Comparison of ENCODE assay signal across 9 cellular contexts in genomic region chr9:131719262-131719908, GRCh38. TPM values are rescaled to one million over a fixed set of nuclear protein-coding genes. Genes with fewer than 3 reads are reported as not detected.
DNase-seq lines count a peak whose midpoint lies in the region; ATAC-seq and TF ChIP-seq lines count a peak whose summit lies in the region.
"Had no signal": no experiment of that assay in that cellular context is flagged by ENCODE, and none has a peak within 500 bp of the region (broad histone marks: within the 10 kb centered on the region; RNA-seq: fewer than 3 reads in every experiment).

No MANE protein-coding gene starts in this region.

- H4K20me1 ChIP-seq in IMR-90 (ENCODE audit: insufficient read depth, low read length) = peaks cover 54% of the 10 kb centered on the region

- H2BK20ac ChIP-seq in IMR-90 (ENCODE audit: low read depth, low read length) = no peak overlapping the region

- no peak overlapping the region for H4K8ac ChIP-seq in IMR-90 (ENCODE audit: low read depth in 2 of 2, low read length in 2 of 2)

- no peak overlapping the region for H2AK5ac ChIP-seq in IMR-90 (ENCODE audit: low read depth, low read length)

- in situ Hi-C loops in IMR-90 (cut with MboI; ENCODE audit: low sequenced_read_pairs) = no loop called here

- H2AK9ac ChIP-seq in IMR-90 (replicated peaks; ENCODE audit: low read depth, low read length, poor library complexity) = no peak overlapping the region

- peaks cover 35% of the 10 kb centered on the region for H3K4me1 ChIP-seq in CD8-positive, alpha-beta memory T cell (ENCODE audit: insufficient read depth, low read length)
- H3K4me1 ChIP-seq in IMR-90 (ENCODE audit: control insufficient read depth, insufficient read depth, low read length) = peaks cover 4% of the 10 kb centered on the region
- H3K4me1 ChIP-seq in adipocyte (ENCODE audit: control insufficient read depth, insufficient read depth, low read length) = peaks cover 32% of the 10 kb centered on the region
- no peaks in the 10 kb centered on the region for H3K4me1 ChIP-seq in endodermal cell (ENCODE audit: control insufficient read depth, insufficient read depth, low read length)

- H3K14ac ChIP-seq in IMR-90 (replicated peaks; ENCODE audit: low read depth, low read length) = no peak overlapping the region; the same call in 1 of the 2 replicates

- H4K91ac ChIP-seq in IMR-90 (ENCODE audit: insufficient read depth, low read depth, low read length) = no peak overlapping the region

- TF ChIP-seq CTCF in IMR-90 (conservative IDR thresholded peaks at IDR 0.05; ENCODE audit: low read depth, low read length) (no peak), nephron progenitor cell (IDR thresholded peaks at IDR 0.05) (no peak), endodermal cell (conservative IDR thresholded peaks at IDR 0.05) (no peak)

- H3K27me3 Mint-ChIP-seq in CD8-positive, alpha-beta memory T cell = no peaks in the 10 kb centered on the region
- H3K27me3 Mint-ChIP-seq in nephron progenitor cell (ENCODE audit: low read depth, poor library complexity) (no peaks in the 10 kb centered on the region), endodermal cell (ENCODE audit: insufficient read depth) (no peaks in the 10 kb centered on the region)

- H3K4me2 ChIP-seq in IMR-90 (ENCODE audit: low read depth, low read length) = no peak overlapping the region

- peaks cover 7% of the 10 kb centered on the region for H3K36me3 ChIP-seq in CD8-positive, alpha-beta memory T cell (ENCODE audit: insufficient read depth, low read length)
- peaks cover 3% of the 10 kb centered on the region; the same call in 1 of the 2 replicates for H3K36me3 ChIP-seq in IMR-90 (ENCODE audit: control insufficient read depth, insufficient read depth, low read length)
- H3K36me3 ChIP-seq in adipocyte (ENCODE audit: control insufficient read depth, insufficient read depth, low read length, severe bottlenecking) = no peaks in the 10 kb centered on the region
- peaks cover 7% of the 10 kb centered on the region for H3K36me3 ChIP-seq in endodermal cell (ENCODE audit: control insufficient read depth, insufficient read depth, low read length)

- peaks cover 69 to 95% (median 90%) of the 10 kb centered on the region in 3 donors for H3K4me1 Mint-ChIP-seq in CD8-positive, alpha-beta memory T cell
- peaks cover 17% of the 10 kb centered on the region for H3K4me1 Mint-ChIP-seq in nephron progenitor cell
- H3K4me1 Mint-ChIP-seq in endodermal cell = peaks cover 5% of the 10 kb centered on the region

- no peak overlapping the region for H2BK120ac ChIP-seq in IMR-90 (ENCODE audit: low read depth, low read length)

- H3K4ac ChIP-seq in IMR-90 (ENCODE audit: low read depth, low read length) = no peak overlapping the region

- TF ChIP-seq POLR2A in IMR-90 (IDR thresholded peaks at IDR 0.05; ENCODE audit: low read depth, low read length) = no peak

- no peak for TF ChIP-seq RAD21 in IMR-90 (IDR thresholded peaks at IDR 0.05; ENCODE audit: low read length)

- dilution Hi-C loops in IMR-90 (cut with HindIII; ENCODE audit: low sequenced_read_pairs, unreplicated experiment) = no loop called here

- BruUV-seq in IMR-90 (replicated peaks; lab: Mats Ljungman, UMichigan) = no TSS peak

- H2BK5ac ChIP-seq in IMR-90 (ENCODE audit: low read depth, low read length, poor library complexity, severe bottlenecking) = no peak overlapping the region

- H2BK15ac ChIP-seq in IMR-90 (ENCODE audit: low read depth, low read length) = no peak overlapping the region

- H3K36me3 Mint-ChIP-seq in CD8-positive, alpha-beta memory T cell = peaks cover 0 to 69% (median 8%) of the 10 kb centered on the region in 3 donors
- H3K36me3 Mint-ChIP-seq in nephron progenitor cell (ENCODE audit: low read depth) (peaks cover 34% of the 10 kb centered on the region), endodermal cell (ENCODE audit: low read depth) (peaks cover 37% of the 10 kb centered on the region)

- H3K9me1 ChIP-seq in IMR-90 (ENCODE audit: insufficient read depth, low read length) = peaks cover 13% of the 10 kb centered on the region

- no peaks in the 10 kb centered on the region for H3K9me3 Mint-ChIP-seq in CD8-positive, alpha-beta memory T cell
- H3K9me3 Mint-ChIP-seq in nephron progenitor cell (no peaks in the 10 kb centered on the region), endodermal cell (no peaks in the 10 kb centered on the region)

- WGBS in IMR-90 (ENCODE audit: extremely low coverage in 2 of 2, insufficient read length in 1 of 2), 2 experiments = 100% methylated on average over 1 of the region's 7 CpGs; no CpG with 5 or more reads in 1 of the 2 experiments
- WGBS in endodermal cell (ENCODE audit: insufficient coverage in 1 of 2, insufficient read length in 1 of 2), 2 experiments = 95 to 100% methylated on average over 4 to 6 of the region's 7 CpGs

- no peak overlapping the region for H4K5ac ChIP-seq in IMR-90 (ENCODE audit: low read depth, low read length)

- peak overlapping the region in 1 of 7 donors; percentile 46 for H3K4me3 Mint-ChIP-seq in CD8-positive, alpha-beta memory T cell
- H3K4me3 Mint-ChIP-seq in nephron progenitor cell = no peak overlapping the region
- no peak overlapping the region for H3K4me3 Mint-ChIP-seq in endodermal cell

- no peaks in the 10 kb centered on the region for H3K9me3 ChIP-seq in CD8-positive, alpha-beta memory T cell (ENCODE audit: low read length)
- H3K9me3 ChIP-seq in IMR-90 (ENCODE audit: control insufficient read depth, insufficient read depth, low read length) (no peaks in the 10 kb centered on the region), adipocyte (ENCODE audit: control insufficient read depth, low read length) (no peaks in the 10 kb centered on the region), endodermal cell (ENCODE audit: control insufficient read depth, low read length) (no peaks in the 10 kb centered on the region)

- ATAC-seq in IMR-90 (ENCODE audit: low read depth) = no peak

- H3K18ac ChIP-seq in IMR-90 (ENCODE audit: low read depth, low read length) = no peak overlapping the region

- H3K23ac ChIP-seq in IMR-90 (ENCODE audit: low read depth, low read length) = 0 out of 2 replicates have a peak overlapping the region, but pooled peaks have one; percentile 56

- H3K56ac ChIP-seq in IMR-90 (ENCODE audit: extremely low read depth, insufficient read depth, low read length) = no peak overlapping the region

- H2AFZ ChIP-seq in IMR-90 (replicated peaks; ENCODE audit: low read length, poor library complexity) = no peak overlapping the region

- H3K27ac ChIP-seq in CD8-positive, alpha-beta memory T cell (ENCODE audit: low read depth, low read length) = no peak overlapping the region
- H3K27ac ChIP-seq in IMR-90 (ENCODE audit: insufficient read depth, low read length) (no peak overlapping the region), endodermal cell (ENCODE audit: low read depth, low read length) (no peak overlapping the region)

- H3K79me1 ChIP-seq in IMR-90 (ENCODE audit: low read depth in 1 of 2, low read length in 2 of 2) = peaks cover 46 to 86% of the 10 kb centered on the region in 2 experiments

- no peaks in the 10 kb centered on the region for H3K27me3 ChIP-seq in CD8-positive, alpha-beta memory T cell (ENCODE audit: insufficient read depth, low read length, poor library complexity, severe bottlenecking)
- H3K27me3 ChIP-seq in IMR-90 (ENCODE audit: control insufficient read depth, insufficient read depth, low read length) = no peaks in the 10 kb centered on the region
- H3K27me3 ChIP-seq in adipocyte (replicated peaks; ENCODE audit: control insufficient read depth, insufficient read depth, low read length) = no peaks in the 10 kb centered on the region
- H3K27me3 ChIP-seq in endodermal cell (ENCODE audit: control insufficient read depth, insufficient read depth, low read length, poor library complexity, severe bottlenecking) = no peaks in the 10 kb centered on the region

- no peak overlapping the region for H3K4me3 ChIP-seq in CD8-positive, alpha-beta memory T cell (ENCODE audit: low read length)
- H3K4me3 ChIP-seq in IMR-90 (ENCODE audit: insufficient read depth, low read depth, low read length) = no peak overlapping the region
- no peak overlapping the region for H3K4me3 ChIP-seq in adipocyte (ENCODE audit: low read length)
- H3K4me3 ChIP-seq in endodermal cell (ENCODE audit: low read length) = no peak overlapping the region

- intact Hi-C loops in IMR-90 (cut with micrococcal nuclease) (no loop called here), posterior cingulate gyrus (cut with DNase I) (no loop called here)

- CTCF ChIA-PET in CD8-positive, alpha-beta memory T cell (lab: Charles Lee) = interaction anchor here (0.7 to 1.9 kb wide), 9 partner anchors 9 to 134 kb away, joined by 3 to 8 read pairs (median 5); no protein-coding TSS in a partner anchor
- CTCF ChIA-PET in IMR-90 (lab: Yijun Ruan, JAX) = interaction anchor here (1.1 to 1.7 kb wide), 2 partner anchors 11 to 23 kb away, joined by 3 to 4 read pairs; no protein-coding TSS in a partner anchor

- H3K27ac Mint-ChIP-seq in CD8-positive, alpha-beta memory T cell = peak overlapping the region; percentile 20 to 93 (median 62)
- H3K27ac Mint-ChIP-seq in nephron progenitor cell (peak overlapping the region; percentile 61), endodermal cell (no peak overlapping the region)

- H3K9ac ChIP-seq in IMR-90 (ENCODE audit: low read depth, low read length) (no peak overlapping the region), adipocyte (ENCODE audit: low read length) (peak overlapping the region; percentile 58), endodermal cell (ENCODE audit: extremely low read depth, low read length, poor library complexity, severe bottlenecking) (no peak overlapping the region)

- POLR2A ChIA-PET in CD8-positive, alpha-beta memory T cell (lab: Charles Lee) = interaction anchor here (0.5 to 1.2 kb wide), 7 partner anchors 9 to 74 kb away, joined by 3 to 8 read pairs (median 3); partner anchors contain the start of gene RAPGEF1
- POLR2A ChIA-PET in IMR-90 (lab: Charles Lee; ENCODE audit: unreplicated experiment) = interaction anchor here (0.6 kb wide), 1 partner anchor 62 kb away, joined by 3 read pairs; no protein-coding TSS in a partner anchor

- no peak for DNase-seq in CD8-positive, alpha-beta memory T cell
- DNase-seq in IMR-90 (no peak), adipocyte (ENCODE audit: low read depth) (no peak), nephron progenitor cell (no peak), endodermal cell (no peak), posterior cingulate gyrus (no peak), NCI-H2081 treated with DMSO at 0.1 percent for 48 hours (lab: John Stamatoyannopoulos, UW) (no peak)
- DNase-seq: NCI-H1417; stimulated activated naive CD4-positive, alpha-beta T cell had no signal

TF ChIP-seq in IMR-90, 13 proteins besides CTCF, POLR2A, EP300 and RAD21 (continues in another document):
- no peak for TF ChIP-seq MXI1 (IDR thresholded peaks at IDR 0.05; ENCODE audit: borderline replicate concordance, low read depth, low read length)
- no peak for TF ChIP-seq SMC3 (IDR thresholded peaks at IDR 0.05; ENCODE audit: low read depth, low read length)

RNA-seq across cellular contexts. Expression of gene RAPGEF1, which starts 20.5 kb away (rescaled TPM):
- total RNA-seq in CD8-positive, alpha-beta memory T cell = 100 to 1,000 TPM; 145 to 148 TPM
- polyA plus RNA-seq in CD8-positive, alpha-beta memory T cell = 20.1 TPM
- total RNA-seq in IMR-90 (2012; rRNA removed) = 13.1 and 13.3 TPM in 2 replicates
- 22.3 and 23.0 TPM in 2 replicates for polyA plus RNA-seq in IMR-90 (2012; rRNA removed)
- polyA plus RNA-seq in IMR-90 (2012; cell fraction: cytosol; rRNA removed) = 14.6 and 21.5 TPM in 2 replicates
- 30.5 and 31.7 TPM in 2 replicates for polyA plus RNA-seq in IMR-90 (2012; cell fraction: nucleus; rRNA removed; ENCODE audit: low replicate concordance)
- total RNA-seq in endodermal cell = 10 to 100 TPM; 63.4 to 85.5 TPM
- polyA plus RNA-seq in endodermal cell (2013, experiment 1 of 2) = 38.1 TPM
- 34.1 TPM for polyA plus RNA-seq in endodermal cell (2013, experiment 2 of 2)
